30 cellular contexts compared by ENCODE assay signal in the genomic region with DNA sequence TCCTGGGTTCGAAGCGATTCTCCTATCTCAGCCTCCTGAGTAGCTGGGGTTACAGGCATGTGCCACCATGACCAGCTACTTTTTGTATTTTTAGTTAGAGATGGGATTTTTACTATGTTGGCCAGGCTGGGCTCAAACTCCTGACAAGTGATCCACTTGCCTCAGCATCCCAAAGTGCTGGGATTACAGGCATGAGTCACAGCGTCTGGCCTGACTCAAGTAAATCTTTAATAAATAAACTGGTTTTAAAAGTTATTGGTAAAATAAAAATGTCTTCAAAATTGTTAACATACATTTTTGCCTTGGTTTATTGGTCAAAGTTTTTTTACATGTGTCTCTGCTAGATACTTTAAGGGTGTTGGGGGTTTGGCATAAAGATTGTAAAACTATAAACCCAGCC. TPM values are rescaled to one million over a fixed set of nuclear protein-coding genes. Genes with fewer than 3 reads are reported as not detected.
"Had no signal": no experiment of that assay in that cellular context is flagged by ENCODE, and none has a peak within 500 bp of the region (broad histone marks: within the 10 kb centered on the region; RNA-seq: fewer than 3 reads in every experiment).

No MANE protein-coding gene starts in this region.

- H3K4me3 ChIP-seq: esophagus squamous epithelium, gastrocnemius medialis, left lung, ovary, psoas muscle, stomach, thyroid gland had no signal

- H3K36me3 ChIP-seq: esophagus squamous epithelium, left lung, ovary, stomach, thyroid gland had no signal

- DNase-seq: cerebellar nuclear complex; cortex of kidney; effector memory CD8-positive, alpha-beta T cell; erythroblast; esophagus squamous epithelium; gastrocnemius medialis; head of caudate nucleus; left cardiac atrium; left lung; mesendoderm; midbrain; naive thymus-derived CD4-positive, alpha-beta T cell; nucleus accumbens; ovary; psoas muscle; right cardiac atrium; small intestine; stimulated activated CD4-positive, alpha-beta T cell treated with anti-CD3 and anti-CD28 coated beads, Interleukin-12 subunit alpha, Interleukin-12 subunit beta, amount 100 ng/mL, for 4 hours; stimulated activated CD4-positive, alpha-beta T cell treated with anti-CD3 and anti-CD28 coated beads, Interleukin-1b, Interleukin-23, amount 100 ng/mL, for 48 hours; stimulated activated CD4-positive, alpha-beta T cell treated with anti-CD3 and anti-CD28 coated beads, Interleukin-4, amount 100 ng/mL, for 1 hour; stimulated activated CD8-positive, alpha-beta memory T cell treated with anti-CD3 and anti-CD28 coated beads, Interleukin-4, amount 100 ng/mL, for 48 hours; stimulated activated naive CD4-positive, alpha-beta T cell; stomach; thyroid gland; trophoblast cell had no signal

- H3K27me3 ChIP-seq: esophagus squamous epithelium, gastrocnemius medialis, left lung, ovary, stomach, thyroid gland had no signal

- FAIRE-seq: endometrium, small intestine had no signal

- H3K4me1 Mint-ChIP-seq: nephron had no signal

- ATAC-seq: effector memory CD8-positive, alpha-beta T cell; gastrocnemius medialis; left cardiac atrium; left lung; naive thymus-derived CD4-positive, alpha-beta T cell; psoas muscle; right cardiac atrium had no signal

- H3K27ac Mint-ChIP-seq: effector memory CD8-positive, alpha-beta T cell; naive thymus-derived CD4-positive, alpha-beta T cell; nephron had no signal

- H3K27me3 Mint-ChIP-seq: effector memory CD8-positive, alpha-beta T cell had no signal

- H3K36me3 Mint-ChIP-seq: naive thymus-derived CD4-positive, alpha-beta T cell had no signal

- H3K9me3 Mint-ChIP-seq: effector memory CD8-positive, alpha-beta T cell; nephron had no signal

- H3K9me3 ChIP-seq: esophagus squamous epithelium, gastrocnemius medialis, left lung, ovary, psoas muscle, stomach, thyroid gland had no signal

- H3K4me3 Mint-ChIP-seq: effector memory CD8-positive, alpha-beta T cell; naive thymus-derived CD4-positive, alpha-beta T cell; nephron had no signal

RNA-seq across cellular contexts. Expression of gene GAL3ST1, which starts 24.5 kb away (rescaled TPM):
- total RNA-seq: dermis microvascular lymphatic vessel endothelial cell, glomerular endothelial cell had no signal

RNA-seq across cellular contexts. Expression of gene SEC14L6, which starts 52.4 kb away (rescaled TPM):
- total RNA-seq: gastrocnemius medialis; lung microvascular endothelial cell; naive thymus-derived CD4-positive, alpha-beta T cell; psoas muscle had no signal
